ENCODE assay signal across 9 cellular contexts in genomic region chr19:41325640-41325946, GRCh38. TPM values are rescaled to one million over a fixed set of nuclear protein-coding genes. Genes with fewer than 3 reads are reported as not detected.
DNase-seq lines count a peak whose midpoint lies in the region; ATAC-seq and TF ChIP-seq lines count a peak whose summit lies in the region.
"Had no signal": no experiment of that assay in that cellular context is flagged by ENCODE, and none has a peak within 500 bp of the region (broad histone marks: within the 10 kb centered on the region; RNA-seq: fewer than 3 reads in every experiment).

No MANE protein-coding gene starts in this region.

- DNase-seq in Caco-2 (no peak), hepatocyte (ENCODE audit: low spot score) (no peak), retinal pigment epithelial cell (ENCODE audit: low read depth) (no peak), erythroblast (lab: John Stamatoyannopoulos, UW) (no peak), NCI-H2029 treated with DMSO at 0.1 percent for 48 hours (lab: John Stamatoyannopoulos, UW) (no peak), foreskin fibroblast (no peak)
- DNase-seq in activated CD8-positive, alpha-beta T cell treated with anti-CD3 and anti-CD28 coated beads for 36 hours = no peak
- no peak for DNase-seq in activated CD8-positive, alpha-beta memory T cell treated with anti-CD3 and anti-CD28 coated beads, Interleukin-2, amount 50 U/mL, for 48 hours
- DNase-seq: NCI-H1048 had no signal

- H3K4me2 ChIP-seq in hepatocyte = peak overlapping the region; percentile 82

- H3K27me3 ChIP-seq in Caco-2 (replicated peaks; ENCODE audit: control insufficient read depth, insufficient read depth, low read length) (no peaks in the 10 kb centered on the region), hepatocyte (no peaks in the 10 kb centered on the region)

- peaks cover 43% of the 10 kb centered on the region for H3K4me1 ChIP-seq in Caco-2
- peaks cover 70% of the 10 kb centered on the region for H3K4me1 ChIP-seq in hepatocyte (ENCODE audit: insufficient read depth)

- peak overlapping the region; percentile 54 for H3K4me3 Mint-ChIP-seq in Caco-2 (ENCODE audit: unreplicated experiment)
- no peak overlapping the region for H3K4me3 Mint-ChIP-seq in activated CD8-positive, alpha-beta T cell treated with anti-CD3 and anti-CD28 coated beads for 36 hours

- H3K9me3 Mint-ChIP-seq in Caco-2 (ENCODE audit: unreplicated experiment) = no peaks in the 10 kb centered on the region
- no peaks in the 10 kb centered on the region for H3K9me3 Mint-ChIP-seq in activated CD8-positive, alpha-beta T cell treated with anti-CD3 and anti-CD28 coated beads for 36 hours

- no peaks in the 10 kb centered on the region for H3K27me3 Mint-ChIP-seq in Caco-2 (ENCODE audit: insufficient read depth, unreplicated experiment)
- no peaks in the 10 kb centered on the region for H3K27me3 Mint-ChIP-seq in activated CD8-positive, alpha-beta T cell treated with anti-CD3 and anti-CD28 coated beads for 36 hours

- H3K9me2 ChIP-seq in hepatocyte (replicated peaks; ENCODE audit: insufficient read depth) = no peaks in the 10 kb centered on the region

- H2AFZ ChIP-seq in hepatocyte = no peak overlapping the region

- intact Hi-C loops in Caco-2 (cut with micrococcal nuclease; ENCODE audit: unreplicated experiment) = no loop called here
- intact Hi-C loops in activated CD8-positive, alpha-beta T cell treated with anti-CD3 and anti-CD28 coated beads for 36 hours (cut with micrococcal nuclease) = no loop called here

- H3K4me1 Mint-ChIP-seq in Caco-2 (ENCODE audit: low read depth, unreplicated experiment) = peaks cover 34% of the 10 kb centered on the region
- peaks cover 68% of the 10 kb centered on the region for H3K4me1 Mint-ChIP-seq in activated CD8-positive, alpha-beta T cell treated with anti-CD3 and anti-CD28 coated beads for 36 hours (ENCODE audit: low read depth)

- no peak overlapping the region for H3K4me3 ChIP-seq in Caco-2 (ENCODE audit: low read depth, low read length)
- H3K4me3 ChIP-seq in hepatocyte = peak overlapping the region; percentile 10
- peak overlapping the region; percentile 35 for H3K4me3 ChIP-seq in retinal pigment epithelial cell (ENCODE audit: low read length)
- peak overlapping the region in 1 of 2 donors; percentile 15 for H3K4me3 ChIP-seq in foreskin fibroblast (ENCODE audit: low read depth in 1 of 2, low read length in 2 of 2)

- 4% methylated on average over 10 of the region's 10 CpGs for WGBS in hepatocyte (ENCODE audit: low lambda C conversion rate, missing lambda C conversion rate)

- no peak overlapping the region for H3K27ac Mint-ChIP-seq in Caco-2 (ENCODE audit: unreplicated experiment)
- H3K27ac Mint-ChIP-seq in activated CD8-positive, alpha-beta T cell treated with anti-CD3 and anti-CD28 coated beads for 36 hours = peak overlapping the region; percentile 80

- ATAC-seq in activated CD8-positive, alpha-beta T cell treated with anti-CD3 and anti-CD28 coated beads for 36 hours = no peak

- no peak for TF ChIP-seq POLR2A in erythroblast (IDR thresholded peaks at IDR 0.05; ENCODE audit: low read length)

- peak overlapping the region; percentile 100 for H3K27ac ChIP-seq in hepatocyte

- H4K20me1 ChIP-seq in hepatocyte (ENCODE audit: insufficient read depth, poor library complexity, severe bottlenecking) = no peaks in the 10 kb centered on the region

- POLR2A ChIA-PET in Caco-2 (lab: Charles Lee) = interaction anchor here (0.7 kb wide), 2 partner anchors 14 to 114 kb away, joined by 3 read pairs; partner anchors contain the start of gene DMAC2
- POLR2A ChIA-PET in activated CD8-positive, alpha-beta T cell treated with anti-CD3 and anti-CD28 coated beads for 36 hours (lab: Charles Lee) = interaction anchor here (1.6 to 4.1 kb wide), 4 partner anchors 9 to 24 kb away, joined by 4 to 29 read pairs (median 10); partner anchors contain the start of gene CCDC97

- H3K36me3 ChIP-seq in Caco-2 (ENCODE audit: control insufficient read depth, insufficient read depth, low read length) (peaks cover 4% of the 10 kb centered on the region; the same call in 1 of the 2 replicates), hepatocyte (replicated peaks; ENCODE audit: insufficient read depth, low read depth) (no peaks in the 10 kb centered on the region)

- H3K79me2 ChIP-seq in hepatocyte = no peaks in the 10 kb centered on the region

- no TSS peak for BruUV-seq in Caco-2 (replicated peaks; lab: Mats Ljungman, UMichigan)

- CTCF ChIA-PET in Caco-2 (lab: Charles Lee) = interaction anchor here (0.6 to 1.0 kb wide), 3 partner anchors 16 to 27 kb away, joined by 3 to 4 read pairs (median 3); no protein-coding TSS in a partner anchor
- CTCF ChIA-PET in activated CD8-positive, alpha-beta T cell treated with anti-CD3 and anti-CD28 coated beads for 36 hours (lab: Charles Lee) = interaction anchor here (0.7 kb wide), 1 partner anchor 27 kb away, joined by 3 read pairs; no protein-coding TSS in a partner anchor

- H3K9me3 ChIP-seq in Caco-2 (no peaks in the 10 kb centered on the region), hepatocyte (ENCODE audit: low read depth) (no peaks in the 10 kb centered on the region)

- peaks cover 46% of the 10 kb centered on the region for H3K36me3 Mint-ChIP-seq in Caco-2 (ENCODE audit: insufficient read depth, unreplicated experiment)
- H3K36me3 Mint-ChIP-seq in activated CD8-positive, alpha-beta T cell treated with anti-CD3 and anti-CD28 coated beads for 36 hours (ENCODE audit: low read depth) = peaks cover 50% of the 10 kb centered on the region

- TF ChIP-seq CTCF in Caco-2 (IDR thresholded peaks at IDR 0.05; ENCODE audit: insufficient read depth in 1 of 2, low read depth in 1 of 2, low read length in 1 of 2, severe bottlenecking in 1 of 2, unreplicated experiment in 1 of 2) = no peak
- no peak for TF ChIP-seq CTCF in activated CD8-positive, alpha-beta T cell treated with anti-CD3 and anti-CD28 coated beads for 36 hours (IDR thresholded peaks at IDR 0.05)
- no peak for TF ChIP-seq CTCF in hepatocyte (IDR thresholded peaks at IDR 0.05; ENCODE audit: poor library complexity)
- no peak for TF ChIP-seq CTCF in retinal pigment epithelial cell (conservative IDR thresholded peaks at IDR 0.05; ENCODE audit: low read depth, low read length)
- no peak for TF ChIP-seq CTCF in foreskin fibroblast (IDR thresholded peaks at IDR 0.05; ENCODE audit: low read depth, low read length)

RNA-seq across cellular contexts. Expression of gene CCDC97, which starts 15.6 kb away (rescaled TPM):
- total RNA-seq in Caco-2 (2022) = 47.1 and 47.8 TPM in 2 replicates
- total RNA-seq in activated CD8-positive, alpha-beta T cell treated with anti-CD3 and anti-CD28 coated beads for 36 hours = 10 to 100 TPM; 15.9 to 20.4 TPM
- total RNA-seq in hepatocyte = 11.4 and 15.1 TPM in 2 replicates
- 24.4 and 32.7 TPM in 2 replicates for polyA plus RNA-seq in hepatocyte

RNA-seq across cellular contexts. Expression of gene TGFB1, which starts 28.1 kb away (rescaled TPM):
- total RNA-seq in Caco-2 (2022) = 15.0 and 15.3 TPM in 2 replicates
- 100 to 1,000 TPM; 112 to 123 TPM for total RNA-seq in activated CD8-positive, alpha-beta T cell treated with anti-CD3 and anti-CD28 coated beads for 36 hours
- 15.7 and 17.1 TPM in 2 replicates for total RNA-seq in hepatocyte
- 122 and 152 TPM in 2 replicates for polyA plus RNA-seq in hepatocyte

RNA-seq across cellular contexts. Expression of gene B9D2, which starts 38.4 kb away (rescaled TPM):
- total RNA-seq in Caco-2 (2022) (3.6 and 4.0 TPM in 2 replicates), hepatocyte (5.3 and 6.0 TPM in 2 replicates)
- 1 to 10 TPM; 3.1 to 5.1 TPM for total RNA-seq in activated CD8-positive, alpha-beta T cell treated with anti-CD3 and anti-CD28 coated beads for 36 hours
- polyA plus RNA-seq in hepatocyte = 9.6 and 13.2 TPM in 2 replicates

RNA-seq across cellular contexts. Expression of gene TMEM91, which starts 50.7 kb away (rescaled TPM):
- 1.4 and 2.2 TPM in 2 replicates for total RNA-seq in Caco-2 (2022)
- 1 to 10 TPM; 8.9 to 9.1 TPM for total RNA-seq in activated CD8-positive, alpha-beta T cell treated with anti-CD3 and anti-CD28 coated beads for 36 hours
- total RNA-seq in hepatocyte = 23.6 and 27.5 TPM in 2 replicates
- 51.8 and 55.7 TPM in 2 replicates for polyA plus RNA-seq in hepatocyte
